ENCODE assay signal across 15 cellular contexts in genomic region chr14:95713596-95714371, GRCh38. TPM values are rescaled to one million over a fixed set of nuclear protein-coding genes. Genes with fewer than 3 reads are reported as not detected.
DNase-seq lines count a peak whose midpoint lies in the region; ATAC-seq, FAIRE-seq and TF ChIP-seq lines count a peak whose summit lies in the region.
"Had no signal": no experiment of that assay in that cellular context is flagged by ENCODE, and none has a peak within 500 bp of the region (broad histone marks: within the 10 kb centered on the region; RNA-seq: fewer than 3 reads in every experiment).

TCL1A (minus strand) TSS chr14:95714125; CDS start chr14:95714066, 59 bp downstream.

- in situ Hi-C loops in G401 (cut with HindIII; ENCODE audit: low sequenced_read_pairs), result no loop called here

- peak; percentile 82 for TF ChIP-seq POLR2A in GM12891 (IDR thresholded peaks at IDR 0.05; ENCODE audit: low read depth, low read length)

- DNase-seq in GM12891 (ENCODE audit: insufficient read length, low spot score) (no peak), WTC11 (ENCODE audit: low spot score) (peak; percentile 88), midbrain (lab: John Stamatoyannopoulos, UW) (no peak), G401 (ENCODE audit: low spot score) (no peak), T-helper 1 cell (no peak)
- DNase-seq in activated naive CD4-positive, alpha-beta T cell treated with anti-CD3 and anti-CD28 coated beads, Interleukin-2, amount 10 ng/mL, durations not matched to agents 7 days and 5 days, result no peak
- DNase-seq: brain microvascular endothelial cell; DMS153; gastrocnemius medialis; Kasumi-1; PC-3; stimulated activated CD4-positive, alpha-beta T cell treated with anti-CD3 and anti-CD28 coated beads, Interleukin-4, amount 100 ng/mL, for 4 hours had no signal

- CTCF ChIA-PET in WTC11 (lab: Charles Lee), result interaction anchor here (2.5 kb wide), 1 partner anchor 14 kb away, joined by 9 read pairs; no protein-coding TSS in a partner anchor
- CTCF ChIA-PET in activated naive CD4-positive, alpha-beta T cell treated with anti-CD3 and anti-CD28 coated beads, Interleukin-2, amount 10 ng/mL, durations not matched to agents 7 days and 5 days (lab: Charles Lee), result no interaction called here

- POLR2A ChIA-PET in WTC11 (lab: Charles Lee), result interaction anchor here (1.5 kb wide), 1 partner anchor 28 kb away, joined by 3 read pairs; the partner anchor contains the start of gene TCL1B

- peak; percentile 85 for FAIRE-seq in GM12891 (lab: Jason Lieb, UNC)

- H3K4me3 Mint-ChIP-seq in WTC11, result peak within 1 kb of the TSS; percentile 52
- no peak within 1 kb of the TSS for H3K4me3 Mint-ChIP-seq in activated naive CD4-positive, alpha-beta T cell treated with anti-CD3 and anti-CD28 coated beads, Interleukin-2, amount 10 ng/mL, durations not matched to agents 7 days and 5 days
- H3K4me3 Mint-ChIP-seq: nephron had no signal

- ATAC-seq in GM19455 (IDR thresholded peaks at IDR 0.05; ENCODE audit: unreplicated experiment), result peak; percentile 82
- ATAC-seq in HG02973 (IDR thresholded peaks at IDR 0.05; ENCODE audit: unreplicated experiment), result peak; percentile 77
- ATAC-seq in WTC11, result peak; percentile 89
- ATAC-seq: gastrocnemius medialis, PC-3 had no signal

- peaks cover 60% of the 10 kb centered on the region for H3K27me3 Mint-ChIP-seq in WTC11 (ENCODE audit: low read depth)
- H3K27me3 Mint-ChIP-seq in activated naive CD4-positive, alpha-beta T cell treated with anti-CD3 and anti-CD28 coated beads, Interleukin-2, amount 10 ng/mL, durations not matched to agents 7 days and 5 days, result peaks cover 49% of the 10 kb centered on the region

- no peak within 1 kb of the TSS for H3K27ac Mint-ChIP-seq in WTC11
- no peak within 1 kb of the TSS for H3K27ac Mint-ChIP-seq in activated naive CD4-positive, alpha-beta T cell treated with anti-CD3 and anti-CD28 coated beads, Interleukin-2, amount 10 ng/mL, durations not matched to agents 7 days and 5 days
- H3K27ac Mint-ChIP-seq: nephron had no signal

- TF ChIP-seq CTCF in WTC11 (IDR thresholded peaks at IDR 0.05), result no peak

- no peaks in the 10 kb centered on the region for H3K36me3 Mint-ChIP-seq in WTC11
- H3K36me3 Mint-ChIP-seq in activated naive CD4-positive, alpha-beta T cell treated with anti-CD3 and anti-CD28 coated beads, Interleukin-2, amount 10 ng/mL, durations not matched to agents 7 days and 5 days, result no peaks in the 10 kb centered on the region

- no peaks in the 10 kb centered on the region for H3K9me3 Mint-ChIP-seq in WTC11
- no peaks in the 10 kb centered on the region for H3K9me3 Mint-ChIP-seq in activated naive CD4-positive, alpha-beta T cell treated with anti-CD3 and anti-CD28 coated beads, Interleukin-2, amount 10 ng/mL, durations not matched to agents 7 days and 5 days
- H3K9me3 Mint-ChIP-seq: nephron had no signal

- peaks cover 17% of the 10 kb centered on the region for H3K4me1 Mint-ChIP-seq in WTC11
- no peaks in the 10 kb centered on the region for H3K4me1 Mint-ChIP-seq in activated naive CD4-positive, alpha-beta T cell treated with anti-CD3 and anti-CD28 coated beads, Interleukin-2, amount 10 ng/mL, durations not matched to agents 7 days and 5 days
- H3K4me1 Mint-ChIP-seq: nephron had no signal

TF ChIP-seq in GM12891, 5 proteins besides CTCF, POLR2A, EP300 and RAD21:
- TF ChIP-seq SPI1 (IDR thresholded peaks at IDR 0.05; ENCODE audit: low read depth, low read length), result no peak
- 0 out of 2 replicates have a peak, but pooled peaks have one; percentile 11 for TF ChIP-seq POU2F2 (IDR thresholded peaks at IDR 0.05; ENCODE audit: low read depth, low read length)
- TF ChIP-seq PAX5 (IDR thresholded peaks at IDR 0.05; ENCODE audit: insufficient read depth, low read length, severe bottlenecking), result no peak
- TF ChIP-seq POLR2AphosphoS5 (IDR thresholded peaks at IDR 0.05; ENCODE audit: low read depth, low read length), result peak; percentile 68; the same call in 1 of the 2 replicates
- TF ChIP-seq TAF1 (IDR thresholded peaks at IDR 0.05; ENCODE audit: low read depth, low read length), result peak; percentile 16; the same call in 1 of the 2 replicates

TF ChIP-seq in WTC11, 78 proteins besides CTCF, POLR2A, EP300 and RAD21:
- TF ChIP-seq MAX (CRISPR knock-in tag; IDR thresholded peaks at IDR 0.05) (0 out of 2 replicates have a peak, but pooled peaks have one; percentile 19), PRDM15 (CRISPR knock-in tag; IDR thresholded peaks at IDR 0.05) (peak; percentile 32; the same call in 1 of the 2 replicates), FOXP1 (CRISPR knock-in tag; IDR thresholded peaks at IDR 0.05; ENCODE audit: borderline replicate concordance) (no peak), NFATC4 (CRISPR knock-in tag; IDR thresholded peaks at IDR 0.05) (no peak), ATF3 (CRISPR knock-in tag; conservative IDR thresholded peaks at IDR 0.05) (no peak), ZNF263 (CRISPR knock-in tag; IDR thresholded peaks at IDR 0.05; ENCODE audit: low read depth) (peak; percentile 33; the same call in 1 of the 2 replicates), ZBTB21 (CRISPR knock-in tag; IDR thresholded peaks at IDR 0.05; ENCODE audit: borderline replicate concordance) (0 out of 2 replicates have a peak, but pooled peaks have one; percentile 25), ZBTB43 (CRISPR knock-in tag; IDR thresholded peaks at IDR 0.05) (0 out of 2 replicates have a peak, but pooled peaks have one; percentile 28)
TF ChIP-seq in WTC11: peak in this region for 5.

RNA-seq across cellular contexts. Expression of gene TCL1A, which starts in this region (rescaled TPM):
- polyA plus RNA-seq in GM12891 (2012; ENCODE audit: low read depth, missing spikeins), result 49.0 TPM
- total RNA-seq in WTC11 (2021), result 1.1 to 2.9 TPM (median 2.8 TPM) in 3 replicates
- not detected in 2 replicates for total RNA-seq in G401 (2014; rRNA removed; shearing (Covaris generic))
- total RNA-seq: gastrocnemius medialis, PC-3 had no signal
